In genomic region chr11:64225608-64226506, GRCh38 we compare ENCODE assay signal across 1 cellular context.
TF ChIP-seq lines count a peak whose summit lies in the region.

TSS of gene NUDT22 (plus strand) at chr11:64226274. CDS start at chr11:64226653, 379 bp downstream.
TSS of gene TRPT1 (minus strand) at chr11:64226186. CDS start at chr11:64225860, 326 bp downstream.

TF ChIP-seq in SK-N-SH, 30 proteins besides CTCF, POLR2A, EP300 and RAD21 (continued from another document):
- TF ChIP-seq TAF1 (IDR thresholded peaks at IDR 0.05; ENCODE audit: borderline replicate concordance, low read depth, low read length) (peak; percentile 64; the same call in 1 of the 2 replicates), FOXM1 (IDR thresholded peaks at IDR 0.05; ENCODE audit: low read depth) (no peak), GABPA (IDR thresholded peaks at IDR 0.05; ENCODE audit: low read depth) (peak; percentile 78), NRF1 (IDR thresholded peaks at IDR 0.05; ENCODE audit: low read depth, low read length) (no peak), ELF1 (IDR thresholded peaks at IDR 0.05) (peak; percentile 86), SIN3A (IDR thresholded peaks at IDR 0.05; ENCODE audit: borderline replicate concordance, low read depth, low read length) (peak; percentile 16; the same call in 1 of the 2 replicates), PBX3 (IDR thresholded peaks at IDR 0.05) (no peak; the same call in 1 of the 2 replicates), TCF12 (IDR thresholded peaks at IDR 0.05) (no peak)
